8 cellular contexts compared by ENCODE assay signal in the genomic region with DNA sequence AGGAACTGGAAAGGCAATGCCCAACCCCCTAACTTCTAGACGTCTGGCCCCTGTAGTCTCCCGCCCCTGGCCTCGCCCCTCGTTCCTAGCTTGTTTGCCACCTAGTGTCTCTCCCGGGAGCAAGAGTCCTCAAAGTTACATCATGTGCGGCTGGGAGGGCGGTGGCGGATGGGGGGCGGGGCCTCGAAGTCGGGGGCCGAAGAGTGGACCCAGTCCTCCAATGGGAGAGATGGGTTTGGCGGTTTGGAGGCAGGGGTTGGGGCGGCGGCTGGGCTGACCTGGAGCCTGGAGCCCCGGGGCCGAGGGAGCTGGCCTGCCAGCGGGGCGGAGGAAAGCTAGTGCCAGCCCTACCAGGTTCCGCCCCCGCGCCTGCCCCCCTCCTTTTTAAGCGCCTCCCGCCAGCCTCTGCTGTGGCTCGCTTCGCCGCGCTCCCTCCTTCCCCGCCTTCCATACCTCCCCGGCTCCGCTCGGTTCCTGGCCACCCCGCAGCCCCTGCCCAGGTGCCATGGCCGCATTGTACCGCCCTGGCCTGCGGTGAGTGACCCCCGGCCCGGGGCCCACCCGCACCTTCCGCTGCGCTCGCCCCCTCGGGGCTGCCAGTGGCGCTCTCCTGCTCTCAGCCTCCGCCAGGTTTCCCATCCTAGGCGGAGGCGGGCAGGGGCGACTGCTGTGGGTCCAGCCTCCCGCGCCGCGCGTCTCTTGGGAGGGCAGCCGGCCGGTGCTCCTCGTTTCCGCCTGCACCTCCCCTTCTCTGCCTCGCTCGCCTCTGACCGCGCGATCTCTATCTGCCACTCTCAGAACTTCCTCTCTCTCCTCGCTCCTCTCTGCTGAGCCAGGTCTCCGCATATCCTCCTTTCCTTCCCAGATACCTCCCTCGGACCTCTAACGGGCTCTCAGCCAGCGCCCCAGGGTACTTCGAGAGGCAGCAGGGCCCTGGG.
DNase-seq lines count a peak whose midpoint lies in the region; ATAC-seq and TF ChIP-seq lines count a peak whose summit lies in the region.

A gene (plus strand): TSS at position 411 of the 938 bp plus-strand sequence. CDS start 95 bp downstream, at position 506.

- DNase-seq in NCI-H146 treated with DMSO at 0.1 percent for 48 hours (lab: John Stamatoyannopoulos, UW; ENCODE audit: unreplicated experiment): peak; percentile 79
- DNase-seq in T-helper 2 cell: peak; percentile 46 to 86 (median 62)
- DNase-seq in anterior cingulate cortex (lab: John Stamatoyannopoulos, UW): peak in 54 of 58 donors; percentile 28 to 86 (median 68)
- peak; percentile 97 for DNase-seq in hepatic stellate cell (ENCODE audit: low spot score)
- DNase-seq in retina: peak; percentile 89
- DNase-seq in inferior parietal cortex (ENCODE audit: extremely low spot score): no peak

- ATAC-seq in HG02840 (IDR thresholded peaks at IDR 0.05; ENCODE audit: low FRiP score, unreplicated experiment): peak; percentile 34

- TF ChIP-seq POLR2A in GM10847 (IDR thresholded peaks at IDR 0.05; ENCODE audit: extremely low read depth, insufficient read length): peak; percentile 97
